8 cellular contexts compared by ENCODE assay signal in genomic region chr2:214809751-214810564, GRCh38. TPM values are rescaled to one million over a fixed set of nuclear protein-coding genes. Genes with fewer than 3 reads are reported as not detected.
DNase-seq lines count a peak whose midpoint lies in the region; FAIRE-seq and TF ChIP-seq lines count a peak whose summit lies in the region.

No MANE protein-coding gene starts in this region.

- no peaks in the 10 kb centered on the region for H3K36me3 ChIP-seq in stomach

- 0 to 1% (median 1%) methylated on average over 40 to 63 of the region's 63 CpGs for WGBS in stomach, 5 donors

- peak overlapping the region; percentile 77 to 98 (median 94) for H3K27ac ChIP-seq in stomach

- DNase-seq in ELR (ENCODE audit: low read depth) (peak; percentile 97), H54 (ENCODE audit: insufficient read length, low spot score) (peak; percentile 87), LoVo (ENCODE audit: low spot score) (peak; percentile 98), foreskin fibroblast (peak; percentile 98 to 99), neural crest cell (ENCODE audit: low read depth, low spot score) (peak; percentile 100), stomach (peak; percentile 100)
- peak; percentile 100 for DNase-seq in activated effector memory CD4-positive, alpha-beta T cell treated with anti-CD3 and anti-CD28 coated beads, Interleukin-2, amount 50 U/mL, for 16 hours

- no peaks in the 10 kb centered on the region for H3K9me3 Mint-ChIP-seq in neural crest cell

- no peaks in the 10 kb centered on the region for H3K27me3 Mint-ChIP-seq in neural crest cell (ENCODE audit: low read depth)

- intact Hi-C loops in stomach (cut with DNase I; ENCODE audit: low total_unique reads) = no loop called here

- no peaks in the 10 kb centered on the region for H3K9me3 ChIP-seq in stomach

- H3K4me1 ChIP-seq in stomach = peaks cover 0 to 47% (median 25%) of the 10 kb centered on the region in 4 donors

- H3K4me1 Mint-ChIP-seq in neural crest cell = peaks cover 42% of the 10 kb centered on the region

- H3K4me3 ChIP-seq in foreskin fibroblast (ENCODE audit: low read depth in 1 of 2, low read length in 2 of 2) (peak overlapping the region; percentile 76 to 90), stomach (peak overlapping the region; percentile 59 to 76 (median 68))

- no peaks in the 10 kb centered on the region for H3K36me3 Mint-ChIP-seq in neural crest cell (ENCODE audit: low read depth)

- H3K27me3 ChIP-seq in stomach = no peaks in the 10 kb centered on the region

- TF ChIP-seq POLR2A in H54 (IDR thresholded peaks at IDR 0.05; ENCODE audit: low read depth, low read length) (peak; percentile 58), Raji (IDR thresholded peaks at IDR 0.05; ENCODE audit: insufficient read depth, low read depth, low read length) (peak; percentile 78), stomach (IDR thresholded peaks at IDR 0.05) (no peak)

- peak; percentile 55 for FAIRE-seq in H54 (lab: Jason Lieb, UNC)

- H3K4me3 Mint-ChIP-seq in neural crest cell = peak overlapping the region; percentile 95

- no peak for TF ChIP-seq EP300 in stomach (IDR thresholded peaks at IDR 0.05)

- TF ChIP-seq CTCF in foreskin fibroblast (IDR thresholded peaks at IDR 0.05; ENCODE audit: low read depth, low read length) (no peak), neural crest cell (conservative IDR thresholded peaks at IDR 0.05) (no peak), stomach (IDR thresholded peaks at IDR 0.05) (no peak)

- H3K27ac Mint-ChIP-seq in neural crest cell (ENCODE audit: unreplicated experiment) = peak overlapping the region; percentile 97

RNA-seq across cellular contexts. Expression of gene BARD1, which starts 0.5 kb away (rescaled TPM):
- total RNA-seq in neural crest cell = 35.0 and 40.4 TPM in 2 replicates
- 10 to 100 TPM in 4 of 5 donors, 1 to 10 TPM in 1; 9.8 to 74.4 (median 46.7) TPM for total RNA-seq in stomach
- polyA plus RNA-seq in stomach = 1 to 10 TPM; 1.2 to 4.3 (median 1.2) TPM

Comparison
In these comparisons a context has a peak if more than half of its experiments do, and no peak if none do; other contexts are left out.
1. Peak in every context shown above with its lines: DNase-seq, H3K4me3 ChIP-seq and H3K27ac ChIP-seq.
2. POLR2A ChIP-seq: peak in H54 (single experiment) and Raji (single experiment); none in stomach (0 of 4).